In genomic region chr5:95519151-95519550, GRCh38 we compare ENCODE assay signal across 15 cellular contexts. TPM values are rescaled to one million over a fixed set of nuclear protein-coding genes. Genes with fewer than 3 reads are reported as not detected.
DNase-seq lines count a peak whose midpoint lies in the region; ATAC-seq and TF ChIP-seq lines count a peak whose summit lies in the region.
"Had no signal": no experiment of that assay in that cellular context is flagged by ENCODE, and none has a peak within 500 bp of the region (broad histone marks: within the 10 kb centered on the region; RNA-seq: fewer than 3 reads in every experiment).

No MANE protein-coding gene starts in this region.

- TF ChIP-seq POLR2A in erythroblast (IDR thresholded peaks at IDR 0.05; ENCODE audit: low read length), result no peak

- H3K9me3 Mint-ChIP-seq in central memory CD8-positive, alpha-beta T cell, result no peaks in the 10 kb centered on the region
- H3K9me3 Mint-ChIP-seq in osteocyte (ENCODE audit: unreplicated experiment), result no peaks in the 10 kb centered on the region
- H3K9me3 Mint-ChIP-seq: CD4-positive, alpha-beta memory T cell; HFFc6 had no signal

- H3K4me3 ChIP-seq in dorsolateral prefrontal cortex, result no peak overlapping the region
- H3K4me3 ChIP-seq: A549 had no signal

- peaks cover 5% of the 10 kb centered on the region for H3K4me1 Mint-ChIP-seq in central memory CD8-positive, alpha-beta T cell
- H3K4me1 Mint-ChIP-seq in osteocyte (ENCODE audit: unreplicated experiment), result peaks cover 6% of the 10 kb centered on the region

- intact Hi-C loops in dorsolateral prefrontal cortex (cut with DNase I), result no loop called here

- H3K27me3 ChIP-seq in dorsolateral prefrontal cortex, result no peaks in the 10 kb centered on the region
- H3K27me3 ChIP-seq: BE2C had no signal

- in situ Hi-C loops in G401 (cut with HindIII; ENCODE audit: low sequenced_read_pairs), result no loop called here

- no peak overlapping the region for H3K4me3 Mint-ChIP-seq in central memory CD8-positive, alpha-beta T cell
- H3K4me3 Mint-ChIP-seq in osteocyte (ENCODE audit: unreplicated experiment), result no peak overlapping the region
- H3K4me3 Mint-ChIP-seq: CD4-positive, alpha-beta memory T cell; HFFc6 had no signal

- DNase-seq in G401 (ENCODE audit: low spot score) (peak; percentile 88), NCI-H2171 (lab: John Stamatoyannopoulos, UW) (peak; percentile 42), osteocyte (ENCODE audit: extremely low spot score, unreplicated experiment) (no peak), erythroblast (lab: John Stamatoyannopoulos, UW) (no peak), dorsolateral prefrontal cortex (no peak)
- DNase-seq in central memory CD8-positive, alpha-beta T cell (ENCODE audit: low spot score in 2 of 2), result no peak
- DNase-seq: BE2C; CD4-positive, alpha-beta memory T cell; DND-41; GF-D8; HCEC 1CT; HFFc6 had no signal

- H3K27ac ChIP-seq in dorsolateral prefrontal cortex, result peak overlapping the region in 7 of 59 donors; percentile 3 to 85 (median 26)
- H3K27ac ChIP-seq: A549, C4-2B had no signal

- ATAC-seq in central memory CD8-positive, alpha-beta T cell (replicated peaks; ENCODE audit: extremely low read depth, poor library complexity, severe bottlenecking), result no peak
- ATAC-seq in GM18520 (IDR thresholded peaks at IDR 0.05; ENCODE audit: unreplicated experiment), result no peak
- ATAC-seq: A549 had no signal

- TF ChIP-seq CTCF in osteocyte (IDR thresholded peaks at IDR 0.05) (no peak), dorsolateral prefrontal cortex (IDR thresholded peaks at IDR 0.05 in 54 of 56, conservative IDR thresholded peaks at IDR 0.05 in 2 of 56; ENCODE audit: low read depth in 1 of 56, partially characterized antibody in 56 of 56) (no peak)

- H3K36me3 Mint-ChIP-seq in central memory CD8-positive, alpha-beta T cell (ENCODE audit: insufficient read depth), result peaks cover 46% of the 10 kb centered on the region
- peaks cover 47% of the 10 kb centered on the region for H3K36me3 Mint-ChIP-seq in osteocyte (ENCODE audit: unreplicated experiment)

- H3K27me3 Mint-ChIP-seq in central memory CD8-positive, alpha-beta T cell, result no peaks in the 10 kb centered on the region
- H3K27me3 Mint-ChIP-seq in osteocyte (ENCODE audit: unreplicated experiment), result no peaks in the 10 kb centered on the region
- H3K27me3 Mint-ChIP-seq: CD4-positive, alpha-beta memory T cell had no signal

- H3K27ac Mint-ChIP-seq in central memory CD8-positive, alpha-beta T cell (ENCODE audit: low read depth), result peak overlapping the region; percentile 43
- H3K27ac Mint-ChIP-seq in osteocyte (ENCODE audit: unreplicated experiment), result peak overlapping the region; percentile 29
- H3K27ac Mint-ChIP-seq: HFFc6 had no signal

RNA-seq across cellular contexts. Expression of gene SKIC3, which starts 35.6 kb away (rescaled TPM):
- 45.8 and 59.0 TPM in 2 replicates for total RNA-seq in G401 (2014; rRNA removed; shearing (Covaris generic))
- total RNA-seq in osteocyte, result 102 and 115 TPM in 2 replicates
- total RNA-seq in dorsolateral prefrontal cortex, result 100 to 1,000 TPM in 101 of 120 experiments, 10 to 100 TPM in 19; 75.4 to 149 (median 113) TPM

RNA-seq across cellular contexts. Expression of gene ARSK, which starts 35.8 kb away (rescaled TPM):
- 4.5 and 11.0 TPM in 2 replicates for total RNA-seq in G401 (2014; rRNA removed; shearing (Covaris generic))
- 9.4 and 10.7 TPM in 2 replicates for total RNA-seq in osteocyte
- 10 to 100 TPM in 35 of 120 experiments, 1 to 10 TPM in 85; 4.7 to 15.9 (median 8.7) TPM for total RNA-seq in dorsolateral prefrontal cortex

Comparison
In these comparisons a context has a peak if more than half of its experiments do, and no peak if none do; other contexts are left out.
1. DNase-seq: peak in G401 (single experiment) and NCI-H2171 (single experiment); none in central memory CD8-positive, alpha-beta T cell (0 of 2), osteocyte (single experiment), erythroblast (0 of 2) and dorsolateral prefrontal cortex (0 of 10).